8 cellular contexts compared by ENCODE assay signal in genomic region chr20:17571967-17572638, GRCh38. TPM values are rescaled to one million over a fixed set of nuclear protein-coding genes. Genes with fewer than 3 reads are reported as not detected.
DNase-seq lines count a peak whose midpoint lies in the region; ATAC-seq and TF ChIP-seq lines count a peak whose summit lies in the region.

No MANE protein-coding gene starts in this region.

- H3K27ac Mint-ChIP-seq in CD4-positive, alpha-beta memory T cell: peak overlapping the region in 2 of 7 donors; percentile 5 to 57
- no peak overlapping the region for H3K27ac Mint-ChIP-seq in nephron progenitor cell

- peaks cover 35% of the 10 kb centered on the region for H3K4me1 ChIP-seq in CD4-positive, alpha-beta memory T cell (ENCODE audit: insufficient read depth, low read length)
- peaks cover 7% of the 10 kb centered on the region for H3K4me1 ChIP-seq in effector memory CD4-positive, alpha-beta T cell (ENCODE audit: control insufficient read depth, insufficient read depth, low read length, poor library complexity, severe bottlenecking)

- CTCF ChIA-PET in CD4-positive, alpha-beta memory T cell (lab: Charles Lee; ENCODE audit: partially characterized antibody): interaction anchor here (1.1 to 3.1 kb wide), 7 partner anchors 9 to 110 kb away, joined by 3 to 18 read pairs (median 8); partner anchors contain the start of gene RRBP1

- peaks cover 0 to 23% of the 10 kb centered on the region in 2 donors for H3K36me3 Mint-ChIP-seq in CD4-positive, alpha-beta memory T cell
- H3K36me3 Mint-ChIP-seq in nephron progenitor cell (ENCODE audit: low read depth): peaks cover 7% of the 10 kb centered on the region

- peaks cover 23 to 48% (median 35%) of the 10 kb centered on the region in 4 donors for H3K4me1 Mint-ChIP-seq in CD4-positive, alpha-beta memory T cell
- H3K4me1 Mint-ChIP-seq in nephron progenitor cell: peaks cover 51% of the 10 kb centered on the region

- no peak overlapping the region for H3K27ac ChIP-seq in CD4-positive, alpha-beta memory T cell (ENCODE audit: low read depth, low read length)
- peak overlapping the region; percentile 100 for H3K27ac ChIP-seq in coronary artery
- H3K27ac ChIP-seq in effector memory CD4-positive, alpha-beta T cell (ENCODE audit: insufficient read depth, low read length, poor library complexity, severe bottlenecking): no peak overlapping the region

- TF ChIP-seq CTCF in coronary artery (IDR thresholded peaks at IDR 0.05): no peak
- TF ChIP-seq CTCF in nephron progenitor cell (IDR thresholded peaks at IDR 0.05): no peak

- H3K36me3 ChIP-seq in CD4-positive, alpha-beta memory T cell (ENCODE audit: insufficient read depth, low read length): no peaks in the 10 kb centered on the region
- H3K36me3 ChIP-seq in MG63: peaks cover 13% of the 10 kb centered on the region
- H3K36me3 ChIP-seq in effector memory CD4-positive, alpha-beta T cell (ENCODE audit: control insufficient read depth, insufficient read depth, low read length): no peaks in the 10 kb centered on the region

- no peaks in the 10 kb centered on the region for H3K27me3 ChIP-seq in CD4-positive, alpha-beta memory T cell (ENCODE audit: insufficient read depth, low read length)
- H3K27me3 ChIP-seq in MG63: no peaks in the 10 kb centered on the region
- H3K27me3 ChIP-seq in effector memory CD4-positive, alpha-beta T cell (replicated peaks; ENCODE audit: control insufficient read depth, insufficient read depth, low read length, poor library complexity, severe bottlenecking): no peaks in the 10 kb centered on the region

- H3K27me3 Mint-ChIP-seq in CD4-positive, alpha-beta memory T cell: no peaks in the 10 kb centered on the region
- no peaks in the 10 kb centered on the region for H3K27me3 Mint-ChIP-seq in nephron progenitor cell (ENCODE audit: low read depth, poor library complexity)

- DNase-seq in CD4-positive, alpha-beta memory T cell: no peak
- DNase-seq in MG63: no peak
- no peak for DNase-seq in coronary artery (ENCODE audit: low spot score)
- DNase-seq in nephron progenitor cell: no peak
- no peak for DNase-seq in cerebellum (ENCODE audit: low spot score)
- DNase-seq in effector memory CD4-positive, alpha-beta T cell: no peak
- no peak for DNase-seq in AG08395 (ENCODE audit: low spot score)

- ATAC-seq in GM18873 (IDR thresholded peaks at IDR 0.05; ENCODE audit: low FRiP score, unreplicated experiment): no peak

- intact Hi-C loops in CD4-positive, alpha-beta memory T cell (cut with micrococcal nuclease): loop anchor here (2.0 kb wide), 2 partner anchors 397 to 565 kb away; partner anchors contain the start of genes KAT14, MGME1, PET117 and SNX5

- H3K9me3 Mint-ChIP-seq in CD4-positive, alpha-beta memory T cell: no peaks in the 10 kb centered on the region
- H3K9me3 Mint-ChIP-seq in nephron progenitor cell: no peaks in the 10 kb centered on the region

- H3K4me3 Mint-ChIP-seq in CD4-positive, alpha-beta memory T cell: peak overlapping the region in 6 of 8 donors; percentile 7 to 72 (median 46)
- H3K4me3 Mint-ChIP-seq in nephron progenitor cell: peak overlapping the region; percentile 92

- POLR2A ChIA-PET in CD4-positive, alpha-beta memory T cell (lab: Charles Lee; ENCODE audit: partially characterized antibody): interaction anchor here (1.2 to 4.7 kb wide), 3 partner anchors 12 to 67 kb away, joined by 4 to 63 read pairs (median 20); no protein-coding TSS in a partner anchor

- no peaks in the 10 kb centered on the region for H3K9me3 ChIP-seq in CD4-positive, alpha-beta memory T cell (ENCODE audit: control insufficient read depth in 1 of 2, low read length in 2 of 2)
- no peaks in the 10 kb centered on the region for H3K9me3 ChIP-seq in MG63
- no peaks in the 10 kb centered on the region for H3K9me3 ChIP-seq in effector memory CD4-positive, alpha-beta T cell (ENCODE audit: control insufficient read depth, low read length)

- no peak overlapping the region for H3K4me3 ChIP-seq in CD4-positive, alpha-beta memory T cell (ENCODE audit: low read length in 2 of 2)
- H3K4me3 ChIP-seq in MG63 (peak overlapping the region; percentile 71), coronary artery (peak overlapping the region; percentile 100)
- H3K4me3 ChIP-seq in effector memory CD4-positive, alpha-beta T cell (ENCODE audit: insufficient read depth, low read depth, low read length, poor library complexity, severe bottlenecking): no peak overlapping the region

RNA-seq across cellular contexts. Expression of gene DSTN, which starts 2.2 kb away (rescaled TPM):
- total RNA-seq in CD4-positive, alpha-beta memory T cell: 10 to 100 TPM; 43.1 to 49.1 TPM
- 100 to 1,000 TPM; 147 to 212 TPM for polyA plus RNA-seq in CD4-positive, alpha-beta memory T cell
- 310 and 627 TPM in 2 replicates for total RNA-seq in MG63 (2014; rRNA removed; shearing (Covaris generic); ENCODE audit: low replicate concordance)
- total RNA-seq in cerebellum: 116 TPM

RNA-seq across cellular contexts. Expression of gene BFSP1, which starts 40.9 kb away (rescaled TPM):
- total RNA-seq in CD4-positive, alpha-beta memory T cell: under 1 TPM; 0.87 to 0.94 TPM
- under 1 TPM; 0.21 to 0.96 TPM for polyA plus RNA-seq in CD4-positive, alpha-beta memory T cell
- total RNA-seq in MG63 (2014; rRNA removed; shearing (Covaris generic); ENCODE audit: low replicate concordance): 0.99 and 2.3 TPM in 2 replicates
- total RNA-seq in cerebellum: 1.5 TPM

Comparison
In these comparisons a context has a peak if more than half of its experiments do, and no peak if none do; other contexts are left out.
1. H3K27ac ChIP-seq: peak in coronary artery (2 of 2); none in CD4-positive, alpha-beta memory T cell (single experiment) and effector memory CD4-positive, alpha-beta T cell (single experiment).
2. H3K4me3 ChIP-seq: peak in MG63 (single experiment) and coronary artery (single experiment); none in CD4-positive, alpha-beta memory T cell (0 of 2) and effector memory CD4-positive, alpha-beta T cell (single experiment).